18 cellular contexts compared by ENCODE assay signal in genomic region chr7:85000973-85001372, GRCh38.
DNase-seq lines count a peak whose midpoint lies in the region; ATAC-seq lines count a peak whose summit lies in the region.
"Had no signal": no experiment of that assay in that cellular context is flagged by ENCODE, and none has a peak within 500 bp of the region (broad histone marks: within the 10 kb centered on the region; RNA-seq: fewer than 3 reads in every experiment).

No MANE protein-coding gene starts in this region.

- H3K14ac ChIP-seq in trophoblast cell (ENCODE audit: low read length) (no peak overlapping the region), mesenchymal stem cell (ENCODE audit: low read length in 2 of 2) (no peak overlapping the region)

- H2BK15ac ChIP-seq in mesenchymal stem cell (ENCODE audit: low read depth, poor library complexity, severe bottlenecking), result no peak overlapping the region

- no peak overlapping the region for H4K12ac ChIP-seq in trophoblast cell (ENCODE audit: low read depth, low read length)

- H3K36me3 ChIP-seq in trophoblast cell (ENCODE audit: control insufficient read depth in 1 of 2, insufficient read depth in 2 of 2, low read length in 2 of 2), result no peaks in the 10 kb centered on the region
- no peaks in the 10 kb centered on the region for H3K36me3 ChIP-seq in mesenchymal stem cell (ENCODE audit: control insufficient read depth in 1 of 2, insufficient read depth in 2 of 2, low read depth in 1 of 2, low read length in 2 of 2)
- H3K36me3 ChIP-seq: SJSA1 had no signal

- H3K27me3 ChIP-seq in trophoblast cell (ENCODE audit: insufficient read depth, low read length), result no peaks in the 10 kb centered on the region
- no peaks in the 10 kb centered on the region for H3K27me3 ChIP-seq in mesenchymal stem cell (ENCODE audit: control insufficient read depth in 1 of 2, insufficient read depth in 1 of 2, low read length in 2 of 2)
- H3K27me3 ChIP-seq: SJSA1 had no signal

- ATAC-seq in GM19351 (IDR thresholded peaks at IDR 0.05; ENCODE audit: unreplicated experiment), result no peak
- ATAC-seq: activated CD8-positive, alpha-beta T cell treated with anti-CD3 and anti-CD28 coated beads, Interleukin-2, amount 10 ng/mL, durations not matched to agents 7 days and 5 days; left colon; stimulated activated effector memory CD8-positive, alpha-beta T cell treated with anti-CD3 and anti-CD28 coated beads, Interleukin-12 subunit alpha, Interleukin-12 subunit beta, amount 100 ng/mL, for 72 hours had no signal

- WGBS in trophoblast cell (ENCODE audit: extremely low coverage, insufficient coverage, insufficient read length), result no CpG with 5 or more reads among the region's 1 CpG
- WGBS in mesenchymal stem cell, result 95% methylated on average over 1 of the region's 1 CpG

- peak overlapping the region; percentile 82 for H2BK12ac ChIP-seq in trophoblast cell (ENCODE audit: low read length)
- H2BK12ac ChIP-seq in mesenchymal stem cell (ENCODE audit: low read length in 2 of 2), result peak overlapping the region in 1 of 2 experiments; percentile 4

- H4K91ac ChIP-seq in trophoblast cell (ENCODE audit: low read depth, low read length) (no peak overlapping the region), mesenchymal stem cell (ENCODE audit: low read length) (no peak overlapping the region)

- H2BK120ac ChIP-seq in trophoblast cell (ENCODE audit: insufficient read depth, low read length, poor library complexity) (no peak overlapping the region), mesenchymal stem cell (ENCODE audit: low read depth, low read length) (no peak overlapping the region)

- no peak overlapping the region for H3K4ac ChIP-seq in trophoblast cell (ENCODE audit: low read depth, low read length)
- H3K4ac ChIP-seq in mesenchymal stem cell (ENCODE audit: low read depth in 1 of 2, low read length in 2 of 2), result no peak overlapping the region

- no peak overlapping the region for H3K27ac ChIP-seq in trophoblast cell (ENCODE audit: low read depth, low read length)
- H3K27ac ChIP-seq in mesenchymal stem cell (ENCODE audit: low read length, poor library complexity, severe bottlenecking), result no peak overlapping the region
- H3K27ac ChIP-seq: SJSA1 had no signal

- H3K79me1 ChIP-seq in trophoblast cell (ENCODE audit: low read length) (no peaks in the 10 kb centered on the region), mesenchymal stem cell (replicated peaks; ENCODE audit: low read length, poor library complexity, severe bottlenecking) (no peaks in the 10 kb centered on the region)

- H3K23ac ChIP-seq in trophoblast cell (ENCODE audit: low read length) (no peak overlapping the region), mesenchymal stem cell (ENCODE audit: low read length in 2 of 2) (no peak overlapping the region)

- H3K9me3 ChIP-seq in trophoblast cell (ENCODE audit: insufficient read depth, low read depth, low read length) (no peaks in the 10 kb centered on the region), mesenchymal stem cell (ENCODE audit: control insufficient read depth, low read length) (no peaks in the 10 kb centered on the region)
- H3K9me3 ChIP-seq: SJSA1 had no signal

- H3K79me2 ChIP-seq in trophoblast cell (ENCODE audit: control insufficient read depth, insufficient read depth, low read length, poor library complexity), result no peaks in the 10 kb centered on the region

- H2AK5ac ChIP-seq in trophoblast cell (ENCODE audit: low read length) (no peak overlapping the region), mesenchymal stem cell (ENCODE audit: low read length, severe bottlenecking) (no peak overlapping the region)

- H3K4me3 ChIP-seq in trophoblast cell (ENCODE audit: low read depth, low read length), result no peak overlapping the region
- H3K4me3 ChIP-seq in mesenchymal stem cell (ENCODE audit: insufficient read depth in 1 of 2, low read depth in 1 of 2, low read length in 2 of 2), result no peak overlapping the region
- H3K4me3 ChIP-seq: SJSA1 had no signal

- H2AFZ ChIP-seq in trophoblast cell (ENCODE audit: insufficient read depth, low read length, poor library complexity) (no peak overlapping the region), mesenchymal stem cell (ENCODE audit: low read depth, low read length) (no peak overlapping the region)

- no peak overlapping the region for H2BK5ac ChIP-seq in trophoblast cell (ENCODE audit: low read depth, low read length, poor library complexity)
- H2BK5ac ChIP-seq in mesenchymal stem cell (ENCODE audit: low read depth, low read length, poor library complexity, severe bottlenecking), result no peak overlapping the region

- H3K4me1 ChIP-seq in trophoblast cell (ENCODE audit: control insufficient read depth in 1 of 2, insufficient read depth in 2 of 2, low read length in 2 of 2), result no peaks in the 10 kb centered on the region
- peaks cover 3% of the 10 kb centered on the region for H3K4me1 ChIP-seq in mesenchymal stem cell (ENCODE audit: control insufficient read depth, insufficient read depth, low read depth, low read length)
- H3K4me1 ChIP-seq: SJSA1 had no signal

- H3K18ac ChIP-seq in trophoblast cell (ENCODE audit: low read length) (no peak overlapping the region), mesenchymal stem cell (ENCODE audit: low read depth in 1 of 2, low read length in 2 of 2) (no peak overlapping the region)

- H3K4me2 ChIP-seq in trophoblast cell (ENCODE audit: low read length) (no peak overlapping the region), mesenchymal stem cell (ENCODE audit: low read length, poor library complexity, severe bottlenecking) (no peak overlapping the region)

- H4K8ac ChIP-seq in trophoblast cell (ENCODE audit: low read depth, low read length) (no peak overlapping the region), mesenchymal stem cell (ENCODE audit: low read length) (no peak overlapping the region)

- no peak overlapping the region for H3K9ac ChIP-seq in trophoblast cell (ENCODE audit: low read length)
- H3K9ac ChIP-seq in mesenchymal stem cell (ENCODE audit: low read length), result no peak overlapping the region

- DNase-seq in NCI-H2227 (lab: John Stamatoyannopoulos, UW; ENCODE audit: unreplicated experiment) (peak; percentile 21), NCI-H2227 treated with DMSO at 0.1 percent for 48 hours (lab: John Stamatoyannopoulos, UW) (no peak), NCI-H2107 (lab: John Stamatoyannopoulos, UW) (peak; percentile 74), SHP77 treated with DMSO at 0.1 percent for 48 hours (lab: John Stamatoyannopoulos, UW) (peak; percentile 17), trophoblast cell (no peak), mesenchymal stem cell (no peak), RPMI8226 (no peak)
- DNase-seq: 8988T; activated CD8-positive, alpha-beta T cell treated with anti-CD3 and anti-CD28 coated beads, Interleukin-2, amount 10 ng/mL, durations not matched to agents 7 days and 5 days; activated T-cell treated with anti-CD3 and anti-CD28 coated beads, Interleukin-2, amount 50 U/mL, for 48 hours; cortex of kidney; foreskin melanocyte; GOT3; left colon; NCI-H187 had no signal

Comparison
In these comparisons a context has a peak if more than half of its experiments do, and no peak if none do; other contexts are left out.
1. DNase-seq: peak in NCI-H2227 (single experiment), NCI-H2107 (single experiment) and SHP77 treated with DMSO at 0.1 percent for 48 hours (single experiment); none in NCI-H2227 treated with DMSO at 0.1 percent for 48 hours (single experiment), trophoblast cell (0 of 2), mesenchymal stem cell (single experiment) and RPMI8226 (single experiment).